ENCODE assay signal across 1 cellular context in genomic region chr20:50244352-50245149, GRCh38.
TF ChIP-seq lines count a peak whose summit lies in the region.

No MANE protein-coding gene starts in this region.

TF ChIP-seq in HepG2, 621 proteins besides CTCF, POLR2A, EP300 and RAD21 (continued from another document and continues in another):
- no peak for TF ChIP-seq ZFAT (CRISPR knock-in tag; conservative IDR thresholded peaks at IDR 0.05)
- TF ChIP-seq ZNF574 (CRISPR knock-in tag; IDR thresholded peaks at IDR 0.05): no peak; the same call in 1 of the 2 replicates
- TF ChIP-seq LBX2 (CRISPR knock-in tag; IDR thresholded peaks at IDR 0.05; ENCODE audit: borderline replicate concordance): 0 out of 2 replicates have a peak, but pooled peaks have one; percentile 38
- TF ChIP-seq KLF11 (CRISPR knock-in tag; IDR thresholded peaks at IDR 0.05): no peak
- no peak for TF ChIP-seq SMC3 (IDR thresholded peaks at IDR 0.05; ENCODE audit: low read length)
- TF ChIP-seq SATB2 (CRISPR knock-in tag; IDR thresholded peaks at IDR 0.05): no peak
- no peak for TF ChIP-seq ZSCAN30 (CRISPR knock-in tag; IDR thresholded peaks at IDR 0.05)
- no peak for TF ChIP-seq ZBTB1 (CRISPR knock-in tag; IDR thresholded peaks at IDR 0.05; ENCODE audit: borderline replicate concordance)
- TF ChIP-seq SOX6 (IDR thresholded peaks at IDR 0.05): no peak
- no peak for TF ChIP-seq SOX6 (CRISPR knock-in tag; IDR thresholded peaks at IDR 0.05)
- TF ChIP-seq ZNF253 (CRISPR knock-in tag; IDR thresholded peaks at IDR 0.05; ENCODE audit: borderline replicate concordance): 0 out of 2 replicates have a peak, but pooled peaks have one; percentile 41
- TF ChIP-seq ZNF616 (CRISPR knock-in tag; IDR thresholded peaks at IDR 0.05; ENCODE audit: low read depth): no peak
- no peak for TF ChIP-seq ZFX (CRISPR knock-in tag; IDR thresholded peaks at IDR 0.05; ENCODE audit: low read depth)
- TF ChIP-seq SMARCE1 (IDR thresholded peaks at IDR 0.05; ENCODE audit: borderline replicate concordance): no peak
- TF ChIP-seq POLR2AphosphoS2 (IDR thresholded peaks at IDR 0.05; ENCODE audit: low read depth, low read length): no peak
- no peak for TF ChIP-seq TCF12 (IDR thresholded peaks at IDR 0.05)
- TF ChIP-seq TCF12 (CRISPR knock-in tag; IDR thresholded peaks at IDR 0.05): no peak
- TF ChIP-seq MIXL1 (CRISPR knock-in tag; IDR thresholded peaks at IDR 0.05): no peak
- TF ChIP-seq RARA (CRISPR knock-in tag; IDR thresholded peaks at IDR 0.05): no peak
- TF ChIP-seq SIN3A (IDR thresholded peaks at IDR 0.05; ENCODE audit: borderline replicate concordance, low read depth, low read length): no peak
- no peak for TF ChIP-seq ZBTB10 (CRISPR knock-in tag; IDR thresholded peaks at IDR 0.05; ENCODE audit: borderline replicate concordance)
- 0 out of 2 replicates have a peak, but pooled peaks have one; percentile 59 for TF ChIP-seq NFAT5 (CRISPR knock-in tag; IDR thresholded peaks at IDR 0.05)
- peak; percentile 45; the same call in 1 of the 2 replicates for TF ChIP-seq RCOR2 (CRISPR knock-in tag; IDR thresholded peaks at IDR 0.05)
- no peak for TF ChIP-seq NFIC (IDR thresholded peaks at IDR 0.05; ENCODE audit: low read length)
- no peak for TF ChIP-seq ZNF567 (CRISPR knock-in tag; IDR thresholded peaks at IDR 0.05; ENCODE audit: borderline replicate concordance)
- TF ChIP-seq ZNF124 (CRISPR knock-in tag; IDR thresholded peaks at IDR 0.05): no peak
- no peak for TF ChIP-seq ZFP62 (CRISPR knock-in tag; IDR thresholded peaks at IDR 0.05)
- no peak for TF ChIP-seq ZNF879 (CRISPR knock-in tag; IDR thresholded peaks at IDR 0.05)
- no peak for TF ChIP-seq CBFB (CRISPR knock-in tag; IDR thresholded peaks at IDR 0.05)
- TF ChIP-seq SALL1 (CRISPR knock-in tag; IDR thresholded peaks at IDR 0.05): no peak
- TF ChIP-seq ZNF83 (CRISPR knock-in tag; IDR thresholded peaks at IDR 0.05; ENCODE audit: borderline replicate concordance): no peak
- TF ChIP-seq ZNF720 (CRISPR knock-in tag; IDR thresholded peaks at IDR 0.05): no peak
- TF ChIP-seq PTBP1 (IDR thresholded peaks at IDR 0.05; ENCODE audit: low read depth, low read length, poor library complexity, severe bottlenecking): peak; percentile 30
- TF ChIP-seq ZNF839 (CRISPR knock-in tag; IDR thresholded peaks at IDR 0.05; ENCODE audit: borderline replicate concordance): no peak
- no peak for TF ChIP-seq JUN (CRISPR knock-in tag; IDR thresholded peaks at IDR 0.05)
- no peak for TF ChIP-seq DPF2 (CRISPR knock-in tag; IDR thresholded peaks at IDR 0.05; ENCODE audit: borderline replicate concordance, low read depth)
- TF ChIP-seq SP1 (IDR thresholded peaks at IDR 0.05): no peak
- TF ChIP-seq SP1 (CRISPR knock-in tag; IDR thresholded peaks at IDR 0.05): no peak
- TF ChIP-seq PPARG (CRISPR knock-in tag; conservative IDR thresholded peaks at IDR 0.05): no peak
- TF ChIP-seq, protein P1, sequence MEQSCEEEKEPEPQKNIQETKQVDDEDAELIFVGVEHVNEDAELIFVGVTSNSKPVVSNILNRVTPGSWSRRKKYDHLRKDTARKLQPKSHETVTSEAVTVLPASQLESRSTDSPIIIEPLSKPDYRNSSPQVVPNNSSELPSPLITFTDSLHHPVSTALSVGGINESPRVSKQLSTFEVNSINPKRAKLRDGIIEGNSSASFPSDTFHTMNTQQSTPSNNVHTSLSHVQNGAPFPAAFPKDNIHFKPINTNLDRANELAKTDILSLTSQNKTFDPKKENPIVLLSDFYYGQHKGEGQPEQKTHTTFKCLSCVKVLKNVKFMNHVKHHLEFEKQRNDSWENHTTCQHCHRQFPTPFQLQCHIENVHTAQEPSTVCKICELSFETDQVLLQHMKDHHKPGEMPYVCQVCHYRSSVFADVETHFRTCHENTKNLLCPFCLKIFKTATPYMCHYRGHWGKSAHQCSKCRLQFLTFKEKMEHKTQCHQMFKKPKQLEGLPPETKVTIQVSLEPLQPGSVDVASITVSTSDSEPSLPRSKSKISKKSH (CRISPR knock-in tag; IDR thresholded peaks at IDR 0.05; ENCODE audit: borderline replicate concordance): no peak
- no peak for TF ChIP-seq NFRKB (IDR thresholded peaks at IDR 0.05)
- TF ChIP-seq, protein P2, sequence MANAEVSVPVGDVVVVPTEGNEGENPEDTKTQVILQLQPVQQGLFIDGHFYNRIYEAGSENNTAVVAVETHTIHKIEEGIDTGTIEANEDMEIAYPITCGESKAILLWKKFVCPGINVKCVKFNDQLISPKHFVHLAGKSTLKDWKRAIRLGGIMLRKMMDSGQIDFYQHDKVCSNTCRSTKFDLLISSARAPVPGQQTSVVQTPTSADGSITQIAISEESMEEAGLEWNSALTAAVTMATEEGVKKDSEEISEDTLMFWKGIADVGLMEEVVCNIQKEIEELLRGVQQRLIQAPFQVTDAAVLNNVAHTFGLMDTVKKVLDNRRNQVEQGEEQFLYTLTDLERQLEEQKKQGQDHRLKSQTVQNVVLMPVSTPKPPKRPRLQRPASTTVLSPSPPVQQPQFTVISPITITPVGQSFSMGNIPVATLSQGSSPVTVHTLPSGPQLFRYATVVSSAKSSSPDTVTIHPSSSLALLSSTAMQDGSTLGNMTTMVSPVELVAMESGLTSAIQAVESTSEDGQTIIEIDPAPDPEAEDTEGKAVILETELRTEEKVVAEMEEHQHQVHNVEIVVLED (CRISPR knock-in tag; IDR thresholded peaks at IDR 0.05; ENCODE audit: borderline replicate concordance): no peak
- peak; percentile 39; the same call in 1 of the 2 replicates for TF ChIP-seq ZNF788 (CRISPR knock-in tag; IDR thresholded peaks at IDR 0.05; ENCODE audit: borderline replicate concordance)
- TF ChIP-seq ESRRA (CRISPR knock-in tag; IDR thresholded peaks at IDR 0.05; ENCODE audit: low read depth): no peak
- no peak for TF ChIP-seq IRF2 (CRISPR knock-in tag; IDR thresholded peaks at IDR 0.05)
- TF ChIP-seq MEIS2 (CRISPR knock-in tag; IDR thresholded peaks at IDR 0.05): no peak
- TF ChIP-seq ZXDC (CRISPR knock-in tag; IDR thresholded peaks at IDR 0.05): no peak; the same call in 1 of the 2 replicates
- TF ChIP-seq MEIS1 (CRISPR knock-in tag; IDR thresholded peaks at IDR 0.05; ENCODE audit: borderline replicate concordance): no peak
- no peak for TF ChIP-seq ZZZ3 (CRISPR knock-in tag; IDR thresholded peaks at IDR 0.05; ENCODE audit: borderline replicate concordance)
- no peak for TF ChIP-seq GTF2F1 (IDR thresholded peaks at IDR 0.05; ENCODE audit: low read length)
- TF ChIP-seq HMG20A (CRISPR knock-in tag; IDR thresholded peaks at IDR 0.05; ENCODE audit: borderline replicate concordance): no peak
- TF ChIP-seq ZNF704 (CRISPR knock-in tag; IDR thresholded peaks at IDR 0.05; ENCODE audit: borderline replicate concordance): no peak
- peak; percentile 43; the same call in 1 of the 2 replicates for TF ChIP-seq MTA1 (CRISPR knock-in tag; IDR thresholded peaks at IDR 0.05; ENCODE audit: borderline replicate concordance)
- no peak for TF ChIP-seq ZNF607 (CRISPR knock-in tag; IDR thresholded peaks at IDR 0.05; ENCODE audit: borderline replicate concordance)
- TF ChIP-seq KDM1A (CRISPR knock-in tag; IDR thresholded peaks at IDR 0.05): peak; percentile 88
